ENCODE assay signal across 10 cellular contexts in the genomic region with DNA sequence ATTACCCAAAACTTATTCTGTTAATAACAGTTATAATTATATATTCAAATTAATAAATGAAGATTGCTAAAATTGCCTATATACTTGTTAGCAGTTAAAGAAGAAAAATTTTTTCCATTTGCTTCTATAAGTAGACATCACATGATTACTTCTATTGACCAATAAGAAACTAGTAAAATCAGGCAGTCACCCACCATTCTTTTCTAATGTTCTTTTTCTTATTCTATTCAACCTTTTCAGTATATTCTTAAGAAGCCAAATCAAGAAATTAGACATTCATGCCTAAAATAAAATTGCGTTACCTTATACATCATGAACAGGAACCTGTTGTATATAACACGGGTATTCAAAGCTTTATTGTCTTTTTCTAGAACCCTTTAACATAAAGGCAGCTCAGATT.
A peak's percentile ranks its signal among the peaks of the same experiment; 100 is the strongest.
DNase-seq lines count a peak whose midpoint lies in the region; ATAC-seq and TF ChIP-seq lines count a peak whose summit lies in the region.
"Had no signal": no experiment of that assay in that cellular context is flagged by ENCODE, and none has a peak within 500 bp of the region (broad histone marks: within the 10 kb centered on the region; RNA-seq: fewer than 3 reads in every experiment).

No MANE protein-coding gene starts in this region.

- peak overlapping the region; percentile 64; the same call in 1 of the 2 replicates for H4K5ac ChIP-seq in IMR-90 (ENCODE audit: low read depth, low read length)

- TF ChIP-seq CTCF in AG09309 (IDR thresholded peaks at IDR 0.05; ENCODE audit: control insufficient read depth, insufficient read depth, low read depth, low read length, missing control alignments): no peak
- no peak for TF ChIP-seq CTCF in IMR-90 (conservative IDR thresholded peaks at IDR 0.05; ENCODE audit: low read depth, low read length)
- no peak for TF ChIP-seq CTCF in choroid plexus epithelial cell (conservative IDR thresholded peaks at IDR 0.05; ENCODE audit: low read depth, low read length)
- TF ChIP-seq CTCF in GM13976 (IDR thresholded peaks at IDR 0.05; ENCODE audit: borderline replicate concordance, control extremely low read depth, extremely low read depth, insufficient read depth, missing control alignments): no peak

- peak overlapping the region; percentile 87 for H2BK5ac ChIP-seq in IMR-90 (ENCODE audit: low read depth, low read length, poor library complexity, severe bottlenecking)

- H4K91ac ChIP-seq in IMR-90 (ENCODE audit: insufficient read depth, low read depth, low read length): no peak overlapping the region

- CTCF ChIA-PET in IMR-90 (lab: Yijun Ruan, JAX): no interaction called here

- H3K4me1 ChIP-seq in IMR-90 (ENCODE audit: control insufficient read depth, insufficient read depth, low read length): peaks cover 4% of the 10 kb centered on the region; the same call in 1 of the 2 replicates

- H3K79me1 ChIP-seq in IMR-90 (ENCODE audit: low read depth in 1 of 2, low read length in 2 of 2): no peaks in the 10 kb centered on the region

- no peaks in the 10 kb centered on the region for H3K9me1 ChIP-seq in IMR-90 (ENCODE audit: insufficient read depth, low read length)

- no peak for TF ChIP-seq POLR2A in IMR-90 (IDR thresholded peaks at IDR 0.05; ENCODE audit: low read depth, low read length)

- no peak overlapping the region for H2BK20ac ChIP-seq in IMR-90 (ENCODE audit: low read depth, low read length)

- no peak overlapping the region for H2AK9ac ChIP-seq in IMR-90 (replicated peaks; ENCODE audit: low read depth, low read length, poor library complexity)

- no peak overlapping the region for H2AFZ ChIP-seq in IMR-90 (replicated peaks; ENCODE audit: low read length, poor library complexity)

- peak overlapping the region; percentile 93; the same call in 1 of the 2 replicates for H3K4me2 ChIP-seq in IMR-90 (ENCODE audit: low read depth, low read length)

- H2BK120ac ChIP-seq in IMR-90 (ENCODE audit: low read depth, low read length): no peak overlapping the region

- no peaks in the 10 kb centered on the region for H3K9me3 Mint-ChIP-seq in natural killer cell treated with Interleukin-12 subunit alpha and Interleukin-12 subunit beta and Interleukin-15 and Interleukin-18, amount 100 ng/mL, for 72 hours

- intact Hi-C loops in IMR-90 (cut with micrococcal nuclease): loop anchor here (2.0 to 5.0 kb wide), 4 partner anchors 34 to 639 kb away; no protein-coding TSS in a partner anchor

- H4K8ac ChIP-seq in IMR-90 (ENCODE audit: low read depth in 2 of 2, low read length in 2 of 2): peak overlapping the region; percentile 67 to 92; a peak in 2 of 4 replicates

- BruUV-seq in IMR-90 (replicated peaks; lab: Mats Ljungman, UMichigan): no TSS peak

- peak overlapping the region; percentile 81; the same call in 1 of the 2 replicates for H3K27ac ChIP-seq in IMR-90 (ENCODE audit: insufficient read depth, low read length)

- no peak overlapping the region for H3K27ac Mint-ChIP-seq in natural killer cell treated with Interleukin-12 subunit alpha and Interleukin-12 subunit beta and Interleukin-15 and Interleukin-18, amount 100 ng/mL, for 72 hours

- H3K27me3 ChIP-seq in IMR-90 (ENCODE audit: control insufficient read depth, insufficient read depth, low read length): no peaks in the 10 kb centered on the region

- H3K36me3 Mint-ChIP-seq in natural killer cell treated with Interleukin-12 subunit alpha and Interleukin-12 subunit beta and Interleukin-15 and Interleukin-18, amount 100 ng/mL, for 72 hours: peaks cover 26% of the 10 kb centered on the region

- H3K56ac ChIP-seq in IMR-90 (ENCODE audit: extremely low read depth, insufficient read depth, low read length): peak overlapping the region; percentile 95

- TF ChIP-seq RAD21 in IMR-90 (IDR thresholded peaks at IDR 0.05; ENCODE audit: low read length): no peak

- peak overlapping the region; percentile 85 for H3K9ac ChIP-seq in IMR-90 (ENCODE audit: low read depth, low read length)

- in situ Hi-C loops in IMR-90 (cut with MboI; ENCODE audit: low sequenced_read_pairs) (no loop called here), GM13976 (cut with MboI; ENCODE audit: low sequenced_read_pairs, unreplicated experiment) (no loop called here)

- no CpG with 5 or more reads among the region's 2 CpGs for WGBS in IMR-90 (ENCODE audit: extremely low coverage in 2 of 2, insufficient read length in 1 of 2), 2 experiments

- no peaks in the 10 kb centered on the region for H3K9me3 ChIP-seq in IMR-90 (ENCODE audit: control insufficient read depth, insufficient read depth, low read length)

- peaks cover 9% of the 10 kb centered on the region; the same call in 1 of the 2 replicates for H4K20me1 ChIP-seq in IMR-90 (ENCODE audit: insufficient read depth, low read length)

- DNase-seq in AG09309 (ENCODE audit: low read depth): no peak
- no peak for DNase-seq in IMR-90
- DNase-seq in choroid plexus epithelial cell (ENCODE audit: low read depth): no peak
- DNase-seq in natural killer cell treated with Interleukin-12 subunit alpha and Interleukin-12 subunit beta and Interleukin-15 and Interleukin-18, amount 100 ng/mL, for 72 hours (ENCODE audit: low spot score): no peak
- DNase-seq in NCI-H1436 treated with DMSO at 0.1 percent for 48 hours (lab: John Stamatoyannopoulos, UW): no peak
- DNase-seq in NCI-H1694 treated with DMSO at 0.1 percent for 48 hours (lab: John Stamatoyannopoulos, UW): no peak
- DNase-seq in GM13976 (ENCODE audit: low spot score): no peak
- DNase-seq: aorta, retina had no signal

- no peaks in the 10 kb centered on the region for H3K27me3 Mint-ChIP-seq in natural killer cell treated with Interleukin-12 subunit alpha and Interleukin-12 subunit beta and Interleukin-15 and Interleukin-18, amount 100 ng/mL, for 72 hours

- peaks cover 2% of the 10 kb centered on the region; the same call in 1 of the 2 replicates for H3K36me3 ChIP-seq in IMR-90 (ENCODE audit: control insufficient read depth, insufficient read depth, low read length)

- ATAC-seq in IMR-90 (ENCODE audit: low read depth) (no peak), HG03378 (IDR thresholded peaks at IDR 0.05; ENCODE audit: unreplicated experiment) (no peak)
- ATAC-seq in natural killer cell treated with Interleukin-12 subunit alpha and Interleukin-12 subunit beta and Interleukin-15 and Interleukin-18, amount 100 ng/mL, for 72 hours: no peak

- POLR2A ChIA-PET in IMR-90 (lab: Charles Lee; ENCODE audit: unreplicated experiment): interaction anchor here (1.5 to 2.1 kb wide), 3 partner anchors 10 to 71 kb away, joined by 4 to 6 read pairs (median 5); no protein-coding TSS in a partner anchor

- no peak overlapping the region for H2BK15ac ChIP-seq in IMR-90 (ENCODE audit: low read depth, low read length)

- H3K4me3 ChIP-seq in AG09309 (ENCODE audit: control insufficient read depth, low read depth, low read length) (peak overlapping the region; percentile 53), IMR-90 (ENCODE audit: insufficient read depth, low read depth, low read length) (peak overlapping the region; percentile 68), choroid plexus epithelial cell (ENCODE audit: low read depth, low read length) (peak overlapping the region; percentile 66)

- peak overlapping the region; percentile 74; the same call in 1 of the 2 replicates for H3K23ac ChIP-seq in IMR-90 (ENCODE audit: low read depth, low read length)

- no peak overlapping the region; the same call in 1 of the 2 replicates for H3K4ac ChIP-seq in IMR-90 (ENCODE audit: low read depth, low read length)

- H3K4me3 Mint-ChIP-seq in natural killer cell treated with Interleukin-12 subunit alpha and Interleukin-12 subunit beta and Interleukin-15 and Interleukin-18, amount 100 ng/mL, for 72 hours: peak overlapping the region; percentile 99

- H3K4me1 Mint-ChIP-seq in natural killer cell treated with Interleukin-12 subunit alpha and Interleukin-12 subunit beta and Interleukin-15 and Interleukin-18, amount 100 ng/mL, for 72 hours (ENCODE audit: low read depth in 2 of 2): peaks cover 35 to 40% of the 10 kb centered on the region in 2 donors

- H3K14ac ChIP-seq in IMR-90 (replicated peaks; ENCODE audit: low read depth, low read length): peak overlapping the region; percentile 96

- H2AK5ac ChIP-seq in IMR-90 (ENCODE audit: low read depth, low read length): no peak overlapping the region

- dilution Hi-C loops in IMR-90 (cut with HindIII; ENCODE audit: low sequenced_read_pairs, unreplicated experiment): no loop called here

- peak overlapping the region; percentile 89; the same call in 1 of the 2 replicates for H3K18ac ChIP-seq in IMR-90 (ENCODE audit: low read depth, low read length)

TF ChIP-seq in IMR-90, 13 proteins besides CTCF, POLR2A, EP300 and RAD21 (continues in another document):
- TF ChIP-seq BHLHE40 (IDR thresholded peaks at IDR 0.05; ENCODE audit: low read depth, low read length): no peak
- TF ChIP-seq FOS (IDR thresholded peaks at IDR 0.05; ENCODE audit: low read depth, low read length): no peak
- TF ChIP-seq, protein P1, sequence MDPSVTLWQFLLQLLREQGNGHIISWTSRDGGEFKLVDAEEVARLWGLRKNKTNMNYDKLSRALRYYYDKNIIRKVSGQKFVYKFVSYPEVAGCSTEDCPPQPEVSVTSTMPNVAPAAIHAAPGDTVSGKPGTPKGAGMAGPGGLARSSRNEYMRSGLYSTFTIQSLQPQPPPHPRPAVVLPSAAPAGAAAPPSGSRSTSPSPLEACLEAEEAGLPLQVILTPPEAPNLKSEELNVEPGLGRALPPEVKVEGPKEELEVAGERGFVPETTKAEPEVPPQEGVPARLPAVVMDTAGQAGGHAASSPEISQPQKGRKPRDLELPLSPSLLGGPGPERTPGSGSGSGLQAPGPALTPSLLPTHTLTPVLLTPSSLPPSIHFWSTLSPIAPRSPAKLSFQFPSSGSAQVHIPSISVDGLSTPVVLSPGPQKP (IDR thresholded peaks at IDR 0.05; ENCODE audit: borderline replicate concordance, low read depth, low read length): no peak
- no peak for TF ChIP-seq NFE2L2 (IDR thresholded peaks at IDR 0.05; ENCODE audit: low read depth, low read length)
- no peak for TF ChIP-seq CEBPB (IDR thresholded peaks at IDR 0.05; ENCODE audit: low read depth, low read length)
- TF ChIP-seq MAFK (IDR thresholded peaks at IDR 0.05; ENCODE audit: low read depth, low read length): no peak
- no peak for TF ChIP-seq CHD1 (IDR thresholded peaks at IDR 0.05; ENCODE audit: low read depth, low read length)
- TF ChIP-seq MXI1 (IDR thresholded peaks at IDR 0.05; ENCODE audit: borderline replicate concordance, low read depth, low read length): no peak
- no peak for TF ChIP-seq RCOR1 (IDR thresholded peaks at IDR 0.05; ENCODE audit: insufficient replicate concordance, low read length)
- TF ChIP-seq, protein P2, sequence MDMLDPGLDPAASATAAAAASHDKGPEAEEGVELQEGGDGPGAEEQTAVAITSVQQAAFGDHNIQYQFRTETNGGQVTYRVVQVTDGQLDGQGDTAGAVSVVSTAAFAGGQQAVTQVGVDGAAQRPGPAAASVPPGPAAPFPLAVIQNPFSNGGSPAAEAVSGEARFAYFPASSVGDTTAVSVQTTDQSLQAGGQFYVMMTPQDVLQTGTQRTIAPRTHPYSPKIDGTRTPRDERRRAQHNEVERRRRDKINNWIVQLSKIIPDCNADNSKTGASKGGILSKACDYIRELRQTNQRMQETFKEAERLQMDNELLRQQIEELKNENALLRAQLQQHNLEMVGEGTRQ (IDR thresholded peaks at IDR 0.05; ENCODE audit: low read depth, low read length): no peak
- TF ChIP-seq SMC3 (IDR thresholded peaks at IDR 0.05; ENCODE audit: low read depth, low read length): no peak
